In the genomic region with DNA sequence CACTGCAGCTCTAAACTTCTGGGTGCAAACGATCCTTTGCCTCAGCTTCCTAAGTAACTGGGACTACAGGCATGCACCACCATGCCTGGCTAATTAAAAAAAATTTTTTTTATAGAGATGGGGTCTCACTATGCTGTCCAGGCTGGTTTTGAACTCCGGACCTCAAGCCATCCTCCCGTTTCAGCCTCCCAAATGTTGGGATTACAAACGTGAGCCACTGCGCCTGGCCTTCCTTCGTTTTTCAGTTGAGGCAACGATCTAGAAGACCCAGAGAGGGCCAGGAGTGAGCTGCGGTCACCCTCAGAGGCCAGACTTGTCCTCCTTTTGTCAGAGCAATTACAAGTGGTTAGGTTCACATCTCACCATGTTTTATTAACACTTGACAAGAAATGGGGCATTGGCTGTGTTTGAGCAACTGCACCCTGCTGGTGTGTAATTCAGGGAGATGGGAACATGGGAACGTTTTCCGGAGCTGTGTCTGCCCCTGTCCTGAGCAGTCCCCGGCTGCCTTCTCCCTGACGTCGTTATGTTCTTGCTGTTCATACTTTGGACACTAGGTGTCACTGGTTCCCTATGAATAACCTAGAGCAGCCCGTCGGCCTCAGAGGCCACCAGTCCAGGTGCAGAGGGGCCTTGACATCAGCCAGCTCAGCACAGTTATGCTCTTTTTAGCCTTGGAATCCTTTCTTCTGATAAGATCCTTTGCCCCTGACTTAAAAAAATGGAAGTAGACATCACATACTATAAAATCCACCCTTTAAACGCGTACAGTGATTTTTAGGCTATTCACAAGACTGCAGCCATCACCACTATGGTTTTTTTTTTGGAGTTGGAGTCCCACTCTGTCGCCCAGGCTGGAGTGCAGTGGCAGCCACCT, we compare ENCODE assay signal across 9 cellular contexts.
DNase-seq lines count a peak whose midpoint lies in the region; ATAC-seq and FAIRE-seq lines count a peak whose summit lies in the region.
"Had no signal": no experiment of that assay in that cellular context is flagged by ENCODE, and none has a peak within 500 bp of the region (broad histone marks: within the 10 kb centered on the region; RNA-seq: fewer than 3 reads in every experiment).

No MANE protein-coding gene starts in this region.

- DNase-seq in D341Med (ENCODE audit: low spot score) (peak; percentile 91), NCI-H82 (lab: John Stamatoyannopoulos, UW) (peak; percentile 88), mucosa of gallbladder (ENCODE audit: low spot score) (peak; percentile 63)
- peak; percentile 2 to 6 for DNase-seq in activated CD8-positive, alpha-beta memory T cell treated with anti-CD3 and anti-CD28 coated beads for 1 hour (ENCODE audit: extremely low read depth in 1 of 2, low read depth in 1 of 2)
- peak; percentile 13 to 70 (median 18) for DNase-seq in stimulated activated naive CD4-positive, alpha-beta T cell (lab: John Stamatoyannopoulos, UW)

- ATAC-seq in GM19463 (IDR thresholded peaks at IDR 0.05; ENCODE audit: unreplicated experiment): peak; percentile 96
- ATAC-seq in HG03565 (IDR thresholded peaks at IDR 0.05; ENCODE audit: unreplicated experiment): peak; percentile 96

- FAIRE-seq in endometrium (lab: Jason Lieb, UNC): peak; percentile 50
- FAIRE-seq: colon had no signal

Comparison
In these comparisons a context has a peak if more than half of its experiments do, and no peak if none do; other contexts are left out.
1. Peak in every context shown above with its lines: DNase-seq and ATAC-seq.
2. DNase-seq: peak in every context shown above with its lines; median percentile 91 in D341Med; 88 in NCI-H82; 63 in mucosa of gallbladder; 18 in stimulated activated naive CD4-positive, alpha-beta T cell; 4 in activated CD8-positive, alpha-beta memory T cell treated with anti-CD3 and anti-CD28 coated beads for 1 hour.